Comparison of ENCODE assay signal across 17 cellular contexts in the genomic region with DNA sequence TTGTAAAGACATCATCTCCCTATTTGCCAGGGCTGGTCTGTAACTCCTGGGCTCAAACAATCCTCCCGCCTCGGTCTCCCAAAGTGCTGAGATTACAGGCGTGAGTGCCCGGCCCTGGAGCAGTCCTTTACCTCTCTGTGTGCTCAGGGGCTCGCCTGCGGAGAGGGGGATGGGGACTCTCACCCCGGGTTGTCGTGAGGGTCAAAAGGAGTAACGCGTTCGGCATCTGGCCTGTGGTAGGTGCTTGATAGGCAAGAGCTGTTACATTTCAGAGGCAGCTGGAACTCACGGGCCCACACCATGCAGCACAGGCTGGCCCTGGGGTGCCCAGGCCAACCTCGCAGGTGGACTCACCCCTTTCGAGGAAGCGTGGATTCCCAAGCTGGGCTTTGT. TPM values are rescaled to one million over a fixed set of nuclear protein-coding genes. Genes with fewer than 3 reads are reported as not detected.
"Had no signal": no experiment of that assay in that cellular context is flagged by ENCODE, and none has a peak within 500 bp of the region (broad histone marks: within the 10 kb centered on the region; RNA-seq: fewer than 3 reads in every experiment).

No MANE protein-coding gene starts in this region.

- H3K4me3 Mint-ChIP-seq: activated T-helper 1 cell treated with anti-CD3 and anti-CD28 coated beads, Interleukin-12 subunit alpha, Interleukin-12 subunit beta, Interleukin-2, Interleukin-4 antibody, amounts not matched to agents 30 ng/mL and 10 ng/mL and 1 ng/mL, durations not matched to agents 14 hours and 24 hours and 36 hours; central memory CD8-positive, alpha-beta T cell; naive thymus-derived CD4-positive, alpha-beta T cell; neural progenitor cell; stimulated activated naive B cell treated with anti-CD40 and anti-IgM and Interleukin-4, amounts not matched to agents 10 μg/mL and 1 μg/mL and 100 μg/mL, for 72 hours had no signal

- H3K27me3 ChIP-seq: brain microvascular endothelial cell, neural progenitor cell, right lobe of liver, thyroid gland had no signal

- H3K4me3 ChIP-seq: neural progenitor cell, right lobe of liver, thyroid gland had no signal

- H3K9me3 ChIP-seq: right lobe of liver, thyroid gland had no signal

- H3K27me3 Mint-ChIP-seq: central memory CD8-positive, alpha-beta T cell; naive thymus-derived CD4-positive, alpha-beta T cell had no signal

- ATAC-seq: naive thymus-derived CD4-positive, alpha-beta T cell; right lobe of liver; stimulated activated naive B cell treated with anti-CD40 and anti-IgM and Interleukin-4, amounts not matched to agents 10 μg/mL and 1 μg/mL and 100 μg/mL, for 72 hours had no signal

- H3K9me3 Mint-ChIP-seq: activated T-helper 1 cell treated with anti-CD3 and anti-CD28 coated beads, Interleukin-12 subunit alpha, Interleukin-12 subunit beta, Interleukin-2, Interleukin-4 antibody, amounts not matched to agents 30 ng/mL and 10 ng/mL and 1 ng/mL, durations not matched to agents 14 hours and 24 hours and 36 hours; central memory CD8-positive, alpha-beta T cell; naive thymus-derived CD4-positive, alpha-beta T cell; neural progenitor cell; stimulated activated naive B cell treated with anti-CD40 and anti-IgM and Interleukin-4, amounts not matched to agents 10 μg/mL and 1 μg/mL and 100 μg/mL, for 72 hours had no signal

- H3K4me1 Mint-ChIP-seq: central memory CD8-positive, alpha-beta T cell had no signal

- H3K27ac ChIP-seq: brain microvascular endothelial cell, neural progenitor cell, right lobe of liver, thyroid gland had no signal

- DNase-seq: activated CD4-positive, alpha-beta T cell treated with anti-CD3 and anti-CD28 coated beads, Interleukin-2, amount 50 U/mL, for 4 hours; activated naive CD4-positive, alpha-beta T cell treated with Interleukin-2 at 50 U/mL for 16 hours; brain microvascular endothelial cell; cortex of kidney; effector CD8-positive, alpha-beta T cell; foreskin melanocyte; mesenchymal stem cell; naive thymus-derived CD4-positive, alpha-beta T cell; stimulated activated CD4-positive, alpha-beta T cell treated with anti-CD3 and anti-CD28 coated beads, Interleukin-4, amount 100 ng/mL, for 4 hours; stimulated activated naive B cell treated with anti-CD40 and anti-IgM and Interleukin-4, amounts not matched to agents 10 μg/mL and 1 μg/mL and 100 μg/mL, for 72 hours; SW 1271; thyroid gland had no signal

- H3K27ac Mint-ChIP-seq: activated T-helper 1 cell treated with anti-CD3 and anti-CD28 coated beads, Interleukin-12 subunit alpha, Interleukin-12 subunit beta, Interleukin-2, Interleukin-4 antibody, amounts not matched to agents 30 ng/mL and 10 ng/mL and 1 ng/mL, durations not matched to agents 14 hours and 24 hours and 36 hours; naive thymus-derived CD4-positive, alpha-beta T cell had no signal

- H3K36me3 ChIP-seq: brain microvascular endothelial cell, neural progenitor cell, right lobe of liver, thyroid gland had no signal

- H3K36me3 Mint-ChIP-seq: neural progenitor cell had no signal

RNA-seq across cellular contexts. Expression of a gene that starts 46.8 kb away (rescaled TPM):
- total RNA-seq: osteocyte had no signal
- polyA plus RNA-seq: naive thymus-derived CD4-positive, alpha-beta T cell had no signal
